In the genomic region with DNA sequence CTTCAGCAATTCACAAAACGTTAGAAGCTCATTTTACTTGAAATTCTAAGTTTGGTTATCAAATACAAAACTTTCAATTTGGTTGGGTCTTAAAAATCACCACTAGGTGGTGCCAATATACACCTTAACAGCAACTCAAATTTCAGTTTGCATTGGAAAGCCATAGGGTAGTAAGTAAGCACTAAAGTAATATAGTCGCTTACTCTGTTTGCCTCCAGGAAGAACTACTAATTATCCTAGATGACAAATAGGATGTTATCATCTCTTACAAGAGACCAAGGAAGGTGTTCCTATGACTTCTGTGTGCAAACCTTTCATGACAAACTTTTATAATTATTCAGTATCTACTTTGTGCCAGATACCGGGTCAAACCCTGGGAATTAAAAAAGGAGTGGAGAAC, we compare ENCODE assay signal across 8 cellular contexts.
DNase-seq lines count a peak whose midpoint lies in the region; ATAC-seq and TF ChIP-seq lines count a peak whose summit lies in the region.

No MANE protein-coding gene starts in this region.

- peak; percentile 53 for TF ChIP-seq CTCF in astrocyte of the spinal cord (IDR thresholded peaks at IDR 0.05; ENCODE audit: low read depth, low read length)

- in situ Hi-C loops in astrocyte of the spinal cord (cut with HindIII; ENCODE audit: low sequenced_read_pairs) = no loop called here

- DNase-seq in CD1c-positive myeloid dendritic cell (ENCODE audit: extremely low spot score) (peak; percentile 71), H7 (peak; percentile 36), NCI-H510A (lab: John Stamatoyannopoulos, UW) (peak; percentile 16), astrocyte of the spinal cord (ENCODE audit: low read depth, low spot score) (peak; percentile 65), iPS-NIHi7 (ENCODE audit: extremely low spot score) (peak; percentile 53), superior temporal gyrus (ENCODE audit: extremely low spot score) (peak; percentile 90)

- no peak overlapping the region for H3K4me3 ChIP-seq in H7 (ENCODE audit: insufficient read depth, low read depth, low read length)
- no peak overlapping the region for H3K4me3 ChIP-seq in astrocyte of the spinal cord (ENCODE audit: low read depth, low read length)

- no peak for ATAC-seq in HG03378 (IDR thresholded peaks at IDR 0.05; ENCODE audit: unreplicated experiment)
- ATAC-seq in GM19395 (IDR thresholded peaks at IDR 0.05; ENCODE audit: unreplicated experiment) = no peak

- H3K36me3 ChIP-seq in H7 (replicated peaks; ENCODE audit: control insufficient read depth, insufficient read depth, low read length) = no peaks in the 10 kb centered on the region

- no peaks in the 10 kb centered on the region for H3K27me3 ChIP-seq in H7 (ENCODE audit: control insufficient read depth, insufficient read depth, low read length)

Comparison
In these comparisons a context has a peak if more than half of its experiments do, and no peak if none do; other contexts are left out.
1. DNase-seq: peak in every context shown above with its lines; median percentile 90 in superior temporal gyrus; 71 in CD1c-positive myeloid dendritic cell; 65 in astrocyte of the spinal cord; 53 in iPS-NIHi7; 36 in H7; 16 in NCI-H510A.